1 cellular context compared by ENCODE assay signal in genomic region chr7:98217623-98218582, GRCh38.
TF ChIP-seq lines count a peak whose summit lies in the region.

No MANE protein-coding gene starts in this region.

TF ChIP-seq in K562, 482 proteins besides CTCF, POLR2A, EP300 and RAD21 (continued from another document):
- TF ChIP-seq CXXC5 (CRISPR knock-in tag; IDR thresholded peaks at IDR 0.05) = peak; percentile 100
- 0 out of 2 replicates have a peak, but pooled peaks have one; percentile 14 for TF ChIP-seq MAFK (IDR thresholded peaks at IDR 0.05; ENCODE audit: low read length)
- no peak for TF ChIP-seq SMAD2 (IDR thresholded peaks at IDR 0.05; ENCODE audit: low read depth, low read length)
- TF ChIP-seq, protein P1, sequence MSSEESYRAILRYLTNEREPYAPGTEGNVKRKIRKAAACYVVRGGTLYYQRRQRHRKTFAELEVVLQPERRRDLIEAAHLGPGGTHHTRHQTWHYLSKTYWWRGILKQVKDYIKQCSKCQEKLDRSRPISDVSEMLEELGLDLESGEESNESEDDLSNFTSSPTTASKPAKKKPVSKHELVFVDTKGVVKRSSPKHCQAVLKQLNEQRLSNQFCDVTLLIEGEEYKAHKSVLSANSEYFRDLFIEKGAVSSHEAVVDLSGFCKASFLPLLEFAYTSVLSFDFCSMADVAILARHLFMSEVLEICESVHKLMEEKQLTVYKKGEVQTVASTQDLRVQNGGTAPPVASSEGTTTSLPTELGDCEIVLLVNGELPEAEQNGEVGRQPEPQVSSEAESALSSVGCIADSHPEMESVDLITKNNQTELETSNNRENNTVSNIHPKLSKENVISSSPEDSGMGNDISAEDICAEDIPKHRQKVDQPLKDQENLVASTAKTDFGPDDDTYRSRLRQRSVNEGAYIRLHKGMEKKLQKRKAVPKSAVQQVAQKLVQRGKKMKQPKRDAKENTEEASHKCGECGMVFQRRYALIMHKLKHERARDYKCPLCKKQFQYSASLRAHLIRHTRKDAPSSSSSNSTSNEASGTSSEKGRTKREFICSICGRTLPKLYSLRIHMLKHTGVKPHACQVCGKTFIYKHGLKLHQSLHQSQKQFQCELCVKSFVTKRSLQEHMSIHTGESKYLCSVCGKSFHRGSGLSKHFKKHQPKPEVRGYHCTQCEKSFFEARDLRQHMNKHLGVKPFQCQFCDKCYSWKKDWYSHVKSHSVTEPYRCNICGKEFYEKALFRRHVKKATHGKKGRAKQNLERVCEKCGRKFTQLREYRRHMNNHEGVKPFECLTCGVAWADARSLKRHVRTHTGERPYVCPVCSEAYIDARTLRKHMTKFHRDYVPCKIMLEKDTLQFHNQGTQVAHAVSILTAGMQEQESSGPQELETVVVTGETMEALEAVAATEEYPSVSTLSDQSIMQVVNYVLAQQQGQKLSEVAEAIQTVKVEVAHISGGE (CRISPR knock-in tag; IDR thresholded peaks at IDR 0.05) = peak in 1 of 3 experiments; percentile 30; a peak in 1 of 6 replicates
- no peak for TF ChIP-seq NELFE (IDR thresholded peaks at IDR 0.05; ENCODE audit: insufficient read depth, insufficient read length)
- no peak for TF ChIP-seq FOXJ2 (tag; IDR thresholded peaks at IDR 0.05)
- no peak for TF ChIP-seq GTF2A2 (tag; IDR thresholded peaks at IDR 0.05)
- TF ChIP-seq SPI1 (IDR thresholded peaks at IDR 0.05; ENCODE audit: borderline replicate concordance, low read depth, low read length) = peak; percentile 100
- TF ChIP-seq CBX3 (IDR thresholded peaks at IDR 0.05; ENCODE audit: borderline replicate concordance in 1 of 2, low read length in 2 of 2) = peak in 1 of 2 experiments; percentile 14; a peak in 1 of 3 replicates
- no peak for TF ChIP-seq ETV6 (IDR thresholded peaks at IDR 0.05; ENCODE audit: borderline replicate concordance in 1 of 2, low read depth in 2 of 2, low read length in 1 of 2)
- no peak for TF ChIP-seq ETV6 (CRISPR knock-in tag; IDR thresholded peaks at IDR 0.05; ENCODE audit: borderline replicate concordance)
- TF ChIP-seq ATF7 (IDR thresholded peaks at IDR 0.05) = peak; percentile 51
- TF ChIP-seq HES1 (IDR thresholded peaks at IDR 0.05; ENCODE audit: low read depth) = peak; percentile 88
- TF ChIP-seq CREB5 (CRISPR knock-in tag; IDR thresholded peaks at IDR 0.05) = no peak
- peak; percentile 28; the same call in 1 of the 2 replicates for TF ChIP-seq ZBTB7A (IDR thresholded peaks at IDR 0.05; ENCODE audit: borderline replicate concordance, control insufficient read depth, low read depth, low read length)
- TF ChIP-seq HMGN3 (IDR thresholded peaks at IDR 0.05; ENCODE audit: borderline replicate concordance, extremely low read depth, insufficient read length, low read depth, low read length) = peak; percentile 25
- TF ChIP-seq, protein P2, sequence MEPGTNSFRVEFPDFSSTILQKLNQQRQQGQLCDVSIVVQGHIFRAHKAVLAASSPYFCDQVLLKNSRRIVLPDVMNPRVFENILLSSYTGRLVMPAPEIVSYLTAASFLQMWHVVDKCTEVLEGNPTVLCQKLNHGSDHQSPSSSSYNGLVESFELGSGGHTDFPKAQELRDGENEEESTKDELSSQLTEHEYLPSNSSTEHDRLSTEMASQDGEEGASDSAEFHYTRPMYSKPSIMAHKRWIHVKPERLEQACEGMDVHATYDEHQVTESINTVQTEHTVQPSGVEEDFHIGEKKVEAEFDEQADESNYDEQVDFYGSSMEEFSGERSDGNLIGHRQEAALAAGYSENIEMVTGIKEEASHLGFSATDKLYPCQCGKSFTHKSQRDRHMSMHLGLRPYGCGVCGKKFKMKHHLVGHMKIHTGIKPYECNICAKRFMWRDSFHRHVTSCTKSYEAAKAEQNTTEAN (CRISPR knock-in tag; IDR thresholded peaks at IDR 0.05) = no peak
- peak; percentile 54; the same call in 1 of the 2 replicates for TF ChIP-seq FOSL1 (tag; conservative IDR thresholded peaks at IDR 0.05)
- TF ChIP-seq CHD1 (IDR thresholded peaks at IDR 0.05; ENCODE audit: low read length) = no peak
- TF ChIP-seq NBN (IDR thresholded peaks at IDR 0.05; ENCODE audit: low read depth) = peak; percentile 90
- TF ChIP-seq STAT5A (IDR thresholded peaks at IDR 0.05; ENCODE audit: borderline replicate concordance, low read length) = peak; percentile 99
- peak; percentile 85; the same call in 1 of the 2 replicates for TF ChIP-seq PML (IDR thresholded peaks at IDR 0.05; ENCODE audit: low read length)
- no peak for TF ChIP-seq NUFIP1 (IDR thresholded peaks at IDR 0.05; ENCODE audit: partially characterized antibody)
- no peak for TF ChIP-seq VEZF1 (CRISPR knock-in tag; IDR thresholded peaks at IDR 0.05)
- TF ChIP-seq MAFF (IDR thresholded peaks at IDR 0.05; ENCODE audit: low read length) = peak; percentile 16; the same call in 1 of the 2 replicates
- TF ChIP-seq, protein P3, sequence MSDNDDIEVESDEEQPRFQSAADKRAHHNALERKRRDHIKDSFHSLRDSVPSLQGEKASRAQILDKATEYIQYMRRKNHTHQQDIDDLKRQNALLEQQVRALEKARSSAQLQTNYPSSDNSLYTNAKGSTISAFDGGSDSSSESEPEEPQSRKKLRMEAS (CRISPR knock-in tag; IDR thresholded peaks at IDR 0.05) = peak; percentile 72
- TF ChIP-seq, protein P4, sequence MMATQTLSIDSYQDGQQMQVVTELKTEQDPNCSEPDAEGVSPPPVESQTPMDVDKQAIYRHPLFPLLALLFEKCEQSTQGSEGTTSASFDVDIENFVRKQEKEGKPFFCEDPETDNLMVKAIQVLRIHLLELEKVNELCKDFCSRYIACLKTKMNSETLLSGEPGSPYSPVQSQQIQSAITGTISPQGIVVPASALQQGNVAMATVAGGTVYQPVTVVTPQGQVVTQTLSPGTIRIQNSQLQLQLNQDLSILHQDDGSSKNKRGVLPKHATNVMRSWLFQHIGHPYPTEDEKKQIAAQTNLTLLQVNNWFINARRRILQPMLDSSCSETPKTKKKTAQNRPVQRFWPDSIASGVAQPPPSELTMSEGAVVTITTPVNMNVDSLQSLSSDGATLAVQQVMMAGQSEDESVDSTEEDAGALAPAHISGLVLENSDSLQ (IDR thresholded peaks at IDR 0.05) = peak; percentile 73
TF ChIP-seq in K562: peak in this region for 84.
